Comparison of ENCODE assay signal across 8 cellular contexts in genomic region chr14:65179918-65180724, GRCh38.
A peak's percentile ranks its signal among the peaks of the same experiment; 100 is the strongest.
DNase-seq lines count a peak whose midpoint lies in the region; ATAC-seq and TF ChIP-seq lines count a peak whose summit lies in the region.

No MANE protein-coding gene starts in this region.

- ATAC-seq in GM18520 (IDR thresholded peaks at IDR 0.05; ENCODE audit: unreplicated experiment) (peak; percentile 93), naive B cell (ENCODE audit: low read depth in 2 of 2) (peak; percentile 97 to 98)

- DNase-seq in HFFc6 (peak; percentile 88), NAMALWA (ENCODE audit: low spot score) (peak; percentile 41), astrocyte of the hippocampus (ENCODE audit: low read depth, low spot score) (peak; percentile 90), naive B cell (peak; percentile 41), UCSD-AML1 (lab: John Stamatoyannopoulos, UW; ENCODE audit: unreplicated experiment) (no peak), NCI-H1694 (lab: John Stamatoyannopoulos, UW) (no peak), endothelial cell (ENCODE audit: low spot score) (no peak)

- H3K27ac Mint-ChIP-seq in HFFc6 (peak overlapping the region; percentile 89), naive B cell (peak overlapping the region in 5 of 6 donors; percentile 2 to 79 (median 57)), endothelial cell (ENCODE audit: unreplicated experiment) (no peak overlapping the region)

- H3K9me3 Mint-ChIP-seq in HFFc6 = peaks cover 16% of the 10 kb centered on the region
- H3K9me3 Mint-ChIP-seq in naive B cell = peaks cover 2 to 18% (median 10%) of the 10 kb centered on the region in 7 donors
- H3K9me3 Mint-ChIP-seq in endothelial cell (ENCODE audit: unreplicated experiment) = peaks cover 4% of the 10 kb centered on the region

- TF ChIP-seq CTCF in HFFc6 (IDR thresholded peaks at IDR 0.05) (no peak), endothelial cell (IDR thresholded peaks at IDR 0.05; ENCODE audit: unreplicated experiment) (no peak)

- peaks cover 38% of the 10 kb centered on the region for H3K4me1 Mint-ChIP-seq in HFFc6 (ENCODE audit: low read depth)
- peaks cover 16 to 22% (median 17%) of the 10 kb centered on the region in 3 donors for H3K4me1 Mint-ChIP-seq in naive B cell
- H3K4me1 Mint-ChIP-seq in endothelial cell (ENCODE audit: unreplicated experiment) = no peaks in the 10 kb centered on the region

- H3K36me3 Mint-ChIP-seq in HFFc6 (ENCODE audit: low read depth) = peaks cover 16% of the 10 kb centered on the region
- H3K36me3 Mint-ChIP-seq in naive B cell = peaks cover 10% of the 10 kb centered on the region in 2 donors
- no peaks in the 10 kb centered on the region for H3K36me3 Mint-ChIP-seq in endothelial cell (ENCODE audit: low read depth, unreplicated experiment)

- H3K4me3 Mint-ChIP-seq in HFFc6 (peak overlapping the region; percentile 73), naive B cell (peak overlapping the region in 7 of 8 donors; percentile 2 to 60 (median 17)), endothelial cell (ENCODE audit: unreplicated experiment) (no peak overlapping the region)

- H3K27me3 Mint-ChIP-seq in HFFc6 (ENCODE audit: insufficient read depth) (no peaks in the 10 kb centered on the region; the same call in 1 of the 2 replicates), naive B cell (no peaks in the 10 kb centered on the region), endothelial cell (ENCODE audit: unreplicated experiment) (peaks cover 1% of the 10 kb centered on the region)

Comparison
In these comparisons a context has a peak if more than half of its experiments do, and no peak if none do; other contexts are left out.
1. DNase-seq: peak in HFFc6 (single experiment), NAMALWA (single experiment), astrocyte of the hippocampus (single experiment) and naive B cell (single experiment); none in UCSD-AML1 (single experiment), NCI-H1694 (single experiment) and endothelial cell (single experiment).